In the genomic region with DNA sequence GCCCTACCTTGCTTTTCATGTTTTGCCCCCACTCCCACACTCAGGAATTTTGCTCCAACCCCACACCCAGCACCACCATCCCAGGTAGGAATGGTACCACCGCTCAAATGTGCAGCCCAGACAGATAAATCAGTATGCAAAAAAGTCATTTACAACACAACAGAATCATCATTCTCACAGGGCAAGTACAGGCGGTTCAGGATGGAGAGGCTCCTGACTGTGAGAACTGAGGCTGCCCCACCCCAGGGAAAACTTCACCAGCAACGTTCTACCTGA, we compare ENCODE assay signal across 20 cellular contexts. TPM values are rescaled to one million over a fixed set of nuclear protein-coding genes. Genes with fewer than 3 reads are reported as not detected.
DNase-seq lines count a peak whose midpoint lies in the region; ATAC-seq, FAIRE-seq and TF ChIP-seq lines count a peak whose summit lies in the region.
"Had no signal": no experiment of that assay in that cellular context is flagged by ENCODE, and none has a peak within 500 bp of the region (broad histone marks: within the 10 kb centered on the region; RNA-seq: fewer than 3 reads in every experiment).

No MANE protein-coding gene starts in this region.

- peak overlapping the region; percentile 79 for H4K8ac ChIP-seq in mesenchymal stem cell (ENCODE audit: low read length)

- H2AFZ ChIP-seq in OCI-LY1 (ENCODE audit: low read length) = no peak overlapping the region
- H2AFZ ChIP-seq in mesenchymal stem cell (ENCODE audit: low read depth, low read length) = no peak overlapping the region

- no peak for ATAC-seq in A549
- ATAC-seq in natural killer cell treated with Interleukin-12 subunit alpha and Interleukin-12 subunit beta and Interleukin-15 and Interleukin-18, amount 100 ng/mL, for 72 hours = no peak
- ATAC-seq: heart left ventricle, K562 had no signal

- no peak for TF ChIP-seq RAD21 in A549 (conservative IDR thresholded peaks at IDR 0.05 in 1 of 2, IDR thresholded peaks at IDR 0.05 in 1 of 2)

- H3K27me3 Mint-ChIP-seq in HFFc6 (ENCODE audit: insufficient read depth) = no peaks in the 10 kb centered on the region; the same call in 1 of the 2 replicates
- no peaks in the 10 kb centered on the region for H3K27me3 Mint-ChIP-seq in natural killer cell treated with Interleukin-12 subunit alpha and Interleukin-12 subunit beta and Interleukin-15 and Interleukin-18, amount 100 ng/mL, for 72 hours
- H3K27me3 Mint-ChIP-seq: stimulated activated naive CD8-positive, alpha-beta T cell treated with anti-CD3 and anti-CD28 coated beads, Interleukin-15, Interleukin-2, amounts not matched to agents 100 ng/mL and 50 ng/mL, for 24 hours had no signal

- TF ChIP-seq EP300 in A549 (IDR thresholded peaks at IDR 0.05) = no peak

- no peak overlapping the region for H2BK15ac ChIP-seq in mesenchymal stem cell (ENCODE audit: low read depth, poor library complexity, severe bottlenecking)

- H4K20me1 ChIP-seq in OCI-LY1 (ENCODE audit: insufficient read depth, low read length) = no peaks in the 10 kb centered on the region

- TF ChIP-seq CTCF in A549 (IDR thresholded peaks at IDR 0.05) = no peak
- TF ChIP-seq CTCF in HFFc6 (IDR thresholded peaks at IDR 0.05) = no peak
- TF ChIP-seq CTCF in OCI-LY1 (IDR thresholded peaks at IDR 0.05; ENCODE audit: low read length) = no peak

- no peaks in the 10 kb centered on the region for H3F3A ChIP-seq in OCI-LY1 (ENCODE audit: insufficient read depth, low read length)

- peak overlapping the region; percentile 17 to 73 for H3K18ac ChIP-seq in mesenchymal stem cell (ENCODE audit: low read depth in 1 of 2, low read length in 2 of 2)

- peak overlapping the region; percentile 82 for H3K4me3 Mint-ChIP-seq in HFFc6
- H3K4me3 Mint-ChIP-seq in natural killer cell treated with Interleukin-12 subunit alpha and Interleukin-12 subunit beta and Interleukin-15 and Interleukin-18, amount 100 ng/mL, for 72 hours = no peak overlapping the region
- H3K4me3 Mint-ChIP-seq: stimulated activated naive CD8-positive, alpha-beta T cell treated with anti-CD3 and anti-CD28 coated beads, Interleukin-15, Interleukin-2, amounts not matched to agents 100 ng/mL and 50 ng/mL, for 24 hours had no signal

- WGBS in A549 (ENCODE audit: missing lambda C conversion rate) = 90% methylated on average over 3 of the region's 3 CpGs
- 96% methylated on average over 3 of the region's 3 CpGs for WGBS in mesenchymal stem cell

- H3K4me3 ChIP-seq in A549 = no peak overlapping the region
- no peak overlapping the region for H3K4me3 ChIP-seq in OCI-LY1 (ENCODE audit: low read depth, low read length, poor library complexity, severe bottlenecking)
- H3K4me3 ChIP-seq in mesenchymal stem cell (ENCODE audit: insufficient read depth in 1 of 2, low read depth in 1 of 2, low read length in 2 of 2) = no peak overlapping the region
- H3K4me3 ChIP-seq: esophagus muscularis mucosa, heart left ventricle, K562, pancreas had no signal

- peak overlapping the region in 1 of 2 experiments; percentile 22 for H3K14ac ChIP-seq in mesenchymal stem cell (ENCODE audit: low read length in 2 of 2)

- H3K27ac ChIP-seq in A549 (peak overlapping the region; percentile 80 to 85; a peak in 4 of 6 replicates), OCI-LY1 (ENCODE audit: low read depth, low read length, poor library complexity, severe bottlenecking) (peak overlapping the region; percentile 99), mesenchymal stem cell (ENCODE audit: low read length, poor library complexity, severe bottlenecking) (peak overlapping the region; percentile 87)
- H3K27ac ChIP-seq: pancreas had no signal

- H3K27me3 ChIP-seq in OCI-LY1 (ENCODE audit: insufficient read depth, low read length) (no peaks in the 10 kb centered on the region), mesenchymal stem cell (ENCODE audit: control insufficient read depth in 1 of 2, insufficient read depth in 1 of 2, low read length in 2 of 2) (no peaks in the 10 kb centered on the region)
- H3K27me3 ChIP-seq: esophagus muscularis mucosa, heart left ventricle, pancreas had no signal

- POLR2A ChIA-PET in A549 (lab: Yijun Ruan, JAX) = no interaction called here

- peaks cover 82% of the 10 kb centered on the region for H3K79me2 ChIP-seq in OCI-LY1 (ENCODE audit: insufficient read depth, low read length)

- H3K79me1 ChIP-seq in mesenchymal stem cell (replicated peaks; ENCODE audit: low read length, poor library complexity, severe bottlenecking) = no peaks in the 10 kb centered on the region

- no peak overlapping the region for H2BK120ac ChIP-seq in mesenchymal stem cell (ENCODE audit: low read depth, low read length)

- H3K36me3 ChIP-seq in OCI-LY1 (ENCODE audit: insufficient read depth, low read length) = peaks cover 7% of the 10 kb centered on the region; the same call in 1 of the 2 replicates
- H3K36me3 ChIP-seq in mesenchymal stem cell (ENCODE audit: control insufficient read depth in 1 of 2, insufficient read depth in 2 of 2, low read depth in 1 of 2, low read length in 2 of 2) = peaks cover 4 to 63% of the 10 kb centered on the region in 2 experiments
- H3K36me3 ChIP-seq: esophagus muscularis mucosa, pancreas had no signal

- H3K36me3 Mint-ChIP-seq in HFFc6 (ENCODE audit: low read depth) = peaks cover 60% of the 10 kb centered on the region
- no peaks in the 10 kb centered on the region for H3K36me3 Mint-ChIP-seq in natural killer cell treated with Interleukin-12 subunit alpha and Interleukin-12 subunit beta and Interleukin-15 and Interleukin-18, amount 100 ng/mL, for 72 hours

- H3K4me2 ChIP-seq in A549 (no peak overlapping the region; the same call in 2 of the 3 replicates), OCI-LY1 (ENCODE audit: low read length) (peak overlapping the region; percentile 48; the same call in 1 of the 2 replicates), mesenchymal stem cell (ENCODE audit: low read length, poor library complexity, severe bottlenecking) (no peak overlapping the region)

- DNase-seq in A549 (ENCODE audit: low read depth in 1 of 2, low spot score in 1 of 2) = no peak
- DNase-seq in HFFc6 = no peak
- no peak for DNase-seq in mesenchymal stem cell
- DNase-seq in kidney glomerular epithelial cell (lab: John Stamatoyannopoulos, UW) = no peak
- DNase-seq in HCEC 1CT = no peak
- no peak for DNase-seq in natural killer cell treated with Interleukin-12 subunit alpha and Interleukin-12 subunit beta and Interleukin-15 and Interleukin-18, amount 100 ng/mL, for 72 hours (ENCODE audit: low spot score)
- no peak for DNase-seq in SHP77 (lab: John Stamatoyannopoulos, UW)
- DNase-seq: activated effector memory CD4-positive, alpha-beta T cell treated with anti-CD3 and anti-CD28 coated beads, Interleukin-2, amount 50 U/mL, for 16 hours; anterior cingulate cortex; cortex of kidney; heart left ventricle; NCI-H1436 treated with DMSO at 0.1 percent for 48 hours; pancreas; small intestine; SW 1271 had no signal

- H2BK5ac ChIP-seq in mesenchymal stem cell (ENCODE audit: low read depth, low read length, poor library complexity, severe bottlenecking) = no peak overlapping the region

- peak overlapping the region; percentile 95 for H3K27ac Mint-ChIP-seq in HFFc6
- no peak overlapping the region for H3K27ac Mint-ChIP-seq in natural killer cell treated with Interleukin-12 subunit alpha and Interleukin-12 subunit beta and Interleukin-15 and Interleukin-18, amount 100 ng/mL, for 72 hours
- H3K27ac Mint-ChIP-seq: stimulated activated naive CD8-positive, alpha-beta T cell treated with anti-CD3 and anti-CD28 coated beads, Interleukin-15, Interleukin-2, amounts not matched to agents 100 ng/mL and 50 ng/mL, for 24 hours had no signal

- H2AK5ac ChIP-seq in mesenchymal stem cell (ENCODE audit: low read length, severe bottlenecking) = peak overlapping the region; percentile 95

- H3K4ac ChIP-seq in mesenchymal stem cell (ENCODE audit: low read depth in 1 of 2, low read length in 2 of 2) = no peak overlapping the region

- H3K9me3 ChIP-seq in A549 = no peaks in the 10 kb centered on the region
- H3K9me3 ChIP-seq in OCI-LY1 (ENCODE audit: low read length) = no peaks in the 10 kb centered on the region
- H3K9me3 ChIP-seq in mesenchymal stem cell (ENCODE audit: control insufficient read depth, low read length) = no peaks in the 10 kb centered on the region
- H3K9me3 ChIP-seq: esophagus muscularis mucosa, heart left ventricle, pancreas had no signal

- CTCF ChIA-PET in A549 (lab: Yijun Ruan, JAX) = no interaction called here

- H3K23ac ChIP-seq in mesenchymal stem cell (ENCODE audit: low read length in 2 of 2) = peak overlapping the region in 1 of 2 experiments; percentile 90

- H2BK12ac ChIP-seq in mesenchymal stem cell (ENCODE audit: low read length in 2 of 2) = peak overlapping the region in 1 of 2 experiments; percentile 51

- H3K9ac ChIP-seq in OCI-LY1 (ENCODE audit: low read length) = peak overlapping the region; percentile 48; the same call in 1 of the 2 replicates
- H3K9ac ChIP-seq in mesenchymal stem cell (ENCODE audit: low read length) = no peak overlapping the region

- FAIRE-seq in A549 (lab: Jason Lieb, UNC) = no peak
- FAIRE-seq: K562, keratinocyte, pancreas, small intestine had no signal

- H4K91ac ChIP-seq in mesenchymal stem cell (ENCODE audit: low read length) = no peak overlapping the region

- no peak for TF ChIP-seq POLR2A in A549 (IDR thresholded peaks at IDR 0.05; ENCODE audit: low read length)

- H3K4me1 ChIP-seq in A549 (peaks cover 86% of the 10 kb centered on the region), OCI-LY1 (ENCODE audit: insufficient read depth, low read length, severe bottlenecking) (peaks cover 99% of the 10 kb centered on the region), mesenchymal stem cell (ENCODE audit: control insufficient read depth, insufficient read depth, low read depth, low read length) (peaks cover 40% of the 10 kb centered on the region)

- H3K9me3 Mint-ChIP-seq in HFFc6 = no peaks in the 10 kb centered on the region
- H3K9me3 Mint-ChIP-seq in natural killer cell treated with Interleukin-12 subunit alpha and Interleukin-12 subunit beta and Interleukin-15 and Interleukin-18, amount 100 ng/mL, for 72 hours = no peaks in the 10 kb centered on the region
- H3K9me3 Mint-ChIP-seq: stimulated activated naive CD8-positive, alpha-beta T cell treated with anti-CD3 and anti-CD28 coated beads, Interleukin-15, Interleukin-2, amounts not matched to agents 100 ng/mL and 50 ng/mL, for 24 hours had no signal

- H3K9me2 ChIP-seq in OCI-LY1 (ENCODE audit: low read depth, low read length) = no peaks in the 10 kb centered on the region

- peaks cover 100% of the 10 kb centered on the region for H3K4me1 Mint-ChIP-seq in HFFc6 (ENCODE audit: low read depth)
- H3K4me1 Mint-ChIP-seq in natural killer cell treated with Interleukin-12 subunit alpha and Interleukin-12 subunit beta and Interleukin-15 and Interleukin-18, amount 100 ng/mL, for 72 hours (ENCODE audit: low read depth in 2 of 2) = peaks cover 33 to 37% of the 10 kb centered on the region in 2 donors

RNA-seq across cellular contexts. Expression of a gene that starts 31.1 kb away (rescaled TPM):
- polyA plus RNA-seq in A549 (2011; rRNA removed) (25.4 and 25.6 TPM in 2 replicates), A549 (2017; fragmentation: RNase III; extraction: RNeasy Plus Mini Kit Qiagen cat#74134 plus additional on column Dnase treatment) (16.4 to 18.9 TPM (median 18.9 TPM) in 3 replicates)
- 10.3 and 14.3 TPM in 2 replicates for polyA plus RNA-seq in A549 (2012; cell fraction: cytosol; rRNA removed)
- 12.4 and 19.0 TPM in 2 replicates for polyA plus RNA-seq in A549 (2012; cell fraction: nucleus; rRNA removed)
- 31.9 and 32.9 TPM in 2 replicates for polyA minus RNA-seq in A549 (2011; rRNA and poly(A)+ RNA removed)
- 100 to 1,000 TPM; 191 to 235 (median 215) TPM for total RNA-seq in HFFc6 (2021; fragmentation: NEBNext Ultra II Directional; extraction: Animal tissue kit (Norgen Biotek cat#: 25700))
- polyA plus RNA-seq in mesenchymal stem cell (2013, experiment 1 of 2) = 133 TPM
- 130 TPM for polyA plus RNA-seq in mesenchymal stem cell (2013, experiment 2 of 2)
- 1 to 10 TPM; 2.5 to 9.0 TPM for total RNA-seq in natural killer cell treated with Interleukin-12 subunit alpha and Interleukin-12 subunit beta and Interleukin-15 and Interleukin-18, amount 100 ng/mL, for 72 hours

Comparison
In these comparisons a context has a peak if more than half of its experiments do, and no peak if none do; other contexts are left out.
1. RNA of a gene that starts 31.1 kb away (total RNA-seq): 191 to 235 TPM in HFFc6; 2.5 to 9.0 TPM in natural killer cell treated with Interleukin-12 subunit alpha and Interleukin-12 subunit beta and Interleukin-15 and Interleukin-18, amount 100 ng/mL, for 72 hours; every median in the first group is over 10 times any median in the second.
2. Peak in every context shown above with its lines, with median percentiles within 50 percentile points of each other: H3K27ac ChIP-seq.